In the genomic region with DNA sequence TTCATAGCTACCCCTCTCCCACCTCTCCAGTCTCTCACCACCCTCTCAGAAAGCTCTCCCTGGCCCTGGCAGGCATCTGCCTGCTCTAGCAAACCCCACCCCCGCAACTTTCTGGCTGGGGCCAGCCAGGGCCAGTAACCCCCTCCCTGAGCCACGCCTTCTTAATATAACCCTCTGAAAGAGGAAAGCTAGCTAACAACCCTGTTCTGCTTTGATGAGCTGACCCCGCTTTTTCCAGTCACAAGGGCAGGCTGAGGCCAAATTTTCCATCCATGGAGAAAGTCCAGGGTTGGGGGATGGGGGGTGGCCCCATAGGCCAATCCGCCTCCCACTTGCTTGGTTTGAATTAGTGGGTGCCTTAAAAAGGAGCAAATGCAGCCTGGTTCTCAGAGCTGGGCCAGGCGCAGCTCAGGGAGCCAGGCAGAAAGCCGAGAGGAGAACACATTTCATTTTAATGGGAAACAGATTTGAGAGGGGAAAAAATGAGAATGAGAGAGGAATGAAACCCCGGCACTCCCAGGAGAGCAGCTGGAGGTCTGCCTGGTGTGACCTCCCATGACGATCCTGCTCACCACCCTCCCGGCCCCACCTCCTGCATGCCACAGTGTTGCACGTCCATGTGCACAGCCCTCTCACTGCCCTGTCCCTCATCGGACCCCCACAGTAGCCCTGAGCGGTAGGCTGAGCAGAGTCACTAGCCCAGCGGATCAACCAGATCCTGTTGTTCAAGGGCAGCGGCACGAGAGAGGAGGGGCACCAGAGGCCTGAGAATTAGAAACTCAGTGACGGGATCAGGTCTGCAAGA, we compare ENCODE assay signal across 9 cellular contexts.
DNase-seq lines count a peak whose midpoint lies in the region; ATAC-seq, FAIRE-seq and TF ChIP-seq lines count a peak whose summit lies in the region.
"Had no signal": no experiment of that assay in that cellular context is flagged by ENCODE, and none has a peak within 500 bp of the region (broad histone marks: within the 10 kb centered on the region; RNA-seq: fewer than 3 reads in every experiment).

No MANE protein-coding gene starts in this region.

- no peak for TF ChIP-seq EP300 in A549 (IDR thresholded peaks at IDR 0.05)

- no peak for FAIRE-seq in A549 (lab: Jason Lieb, UNC)
- FAIRE-seq: TTC549 had no signal

- peaks cover 40% of the 10 kb centered on the region for H3K4me1 ChIP-seq in A549
- peaks cover 0 to 16% of the 10 kb centered on the region in 2 donors for H3K4me1 ChIP-seq in esophagus (ENCODE audit: control insufficient read depth in 2 of 2, insufficient read depth in 2 of 2, low read length in 1 of 2)

- no peak for TF ChIP-seq POLR2A in A549 (IDR thresholded peaks at IDR 0.05; ENCODE audit: low read length)

- peak overlapping the region; percentile 21; the same call in 1 of the 3 replicates for H3K4me2 ChIP-seq in A549

- H3K27me3 ChIP-seq in esophagus (ENCODE audit: control insufficient read depth in 1 of 2, insufficient read depth in 2 of 2, low read length in 2 of 2) = no peaks in the 10 kb centered on the region

- in situ Hi-C loops in G401 (cut with HindIII; ENCODE audit: low sequenced_read_pairs) = no loop called here

- DNase-seq in A549 (ENCODE audit: low read depth in 1 of 2, low spot score in 1 of 2) (no peak), NCI-H526 treated with DMSO at 0.1 percent for 48 hours (lab: John Stamatoyannopoulos, UW) (peak; percentile 93), myocyte (ENCODE audit: low read depth) (peak; percentile 63), G401 (ENCODE audit: low spot score) (no peak), OCI-M1 (lab: John Stamatoyannopoulos, UW) (no peak), inferior parietal cortex (ENCODE audit: extremely low spot score) (no peak)

- TF ChIP-seq RAD21 in A549 (conservative IDR thresholded peaks at IDR 0.05 in 1 of 2, IDR thresholded peaks at IDR 0.05 in 1 of 2) = no peak

- H3K27ac ChIP-seq in A549 (peak overlapping the region; percentile 58 to 79; a peak in 5 of 6 replicates), esophagus (ENCODE audit: low read depth in 2 of 2, low read length in 1 of 2) (peak overlapping the region; percentile 44 to 80)

- H3K36me3 ChIP-seq in esophagus (ENCODE audit: control insufficient read depth in 2 of 2, insufficient read depth in 2 of 2, low read length in 1 of 2) = no peaks in the 10 kb centered on the region

- POLR2A ChIA-PET in A549 (lab: Yijun Ruan, JAX) = no interaction called here

- H3K4me3 ChIP-seq in A549 (no peak overlapping the region), esophagus (ENCODE audit: low read depth in 1 of 2, low read length in 2 of 2) (no peak overlapping the region)

- no peak for TF ChIP-seq CTCF in A549 (IDR thresholded peaks at IDR 0.05)

- H3K9me3 ChIP-seq in A549 (no peaks in the 10 kb centered on the region), esophagus (ENCODE audit: control insufficient read depth in 2 of 2, insufficient read depth in 1 of 2, low read depth in 1 of 2, low read length in 1 of 2) (no peaks in the 10 kb centered on the region)

- CTCF ChIA-PET in A549 (lab: Yijun Ruan, JAX) = interaction anchor here (0.6 to 1.8 kb wide), 7 partner anchors 10 to 712 kb away, joined by 3 to 7 read pairs (median 4); no protein-coding TSS in a partner anchor

- WGBS in A549 (ENCODE audit: missing lambda C conversion rate) = 83% methylated on average over 16 of the region's 16 CpGs
- 64 to 72% methylated on average over 16 of the region's 16 CpGs for WGBS in esophagus, 2 donors

- ATAC-seq in A549 = no peak
- no peak for ATAC-seq in GM21529 (IDR thresholded peaks at IDR 0.05; ENCODE audit: unreplicated experiment)

TF ChIP-seq in A549, 52 proteins besides CTCF, POLR2A, EP300 and RAD21:
- TF ChIP-seq, protein P1, sequence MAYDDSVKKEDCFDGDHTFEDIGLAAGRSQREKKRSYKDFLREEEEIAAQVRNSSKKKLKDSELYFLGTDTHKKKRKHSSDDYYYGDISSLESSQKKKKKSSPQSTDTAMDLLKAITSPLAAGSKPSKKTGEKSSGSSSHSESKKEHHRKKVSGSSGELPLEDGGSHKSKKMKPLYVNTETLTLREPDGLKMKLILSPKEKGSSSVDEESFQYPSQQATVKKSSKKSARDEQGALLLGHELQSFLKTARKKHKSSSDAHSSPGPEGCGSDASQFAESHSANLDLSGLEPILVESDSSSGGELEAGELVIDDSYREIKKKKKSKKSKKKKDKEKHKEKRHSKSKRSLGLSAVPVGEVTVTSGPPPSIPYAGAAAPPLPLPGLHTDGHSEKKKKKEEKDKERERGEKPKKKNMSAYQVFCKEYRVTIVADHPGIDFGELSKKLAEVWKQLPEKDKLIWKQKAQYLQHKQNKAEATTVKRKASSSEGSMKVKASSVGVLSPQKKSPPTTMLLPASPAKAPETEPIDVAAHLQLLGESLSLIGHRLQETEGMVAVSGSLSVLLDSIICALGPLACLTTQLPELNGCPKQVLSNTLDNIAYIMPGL (CRISPR knock-in tag; IDR thresholded peaks at IDR 0.05; ENCODE audit: borderline replicate concordance) = no peak
- TF ChIP-seq KDM1A (IDR thresholded peaks at IDR 0.05; ENCODE audit: low read depth) = no peak

Comparison
In these comparisons a context has a peak if more than half of its experiments do, and no peak if none do; other contexts are left out.
1. DNase-seq: peak in NCI-H526 treated with DMSO at 0.1 percent for 48 hours (single experiment) and myocyte (single experiment); none in A549 (0 of 2), G401 (single experiment), OCI-M1 (single experiment) and inferior parietal cortex (single experiment).